ENCODE assay signal across 15 cellular contexts in the genomic region with DNA sequence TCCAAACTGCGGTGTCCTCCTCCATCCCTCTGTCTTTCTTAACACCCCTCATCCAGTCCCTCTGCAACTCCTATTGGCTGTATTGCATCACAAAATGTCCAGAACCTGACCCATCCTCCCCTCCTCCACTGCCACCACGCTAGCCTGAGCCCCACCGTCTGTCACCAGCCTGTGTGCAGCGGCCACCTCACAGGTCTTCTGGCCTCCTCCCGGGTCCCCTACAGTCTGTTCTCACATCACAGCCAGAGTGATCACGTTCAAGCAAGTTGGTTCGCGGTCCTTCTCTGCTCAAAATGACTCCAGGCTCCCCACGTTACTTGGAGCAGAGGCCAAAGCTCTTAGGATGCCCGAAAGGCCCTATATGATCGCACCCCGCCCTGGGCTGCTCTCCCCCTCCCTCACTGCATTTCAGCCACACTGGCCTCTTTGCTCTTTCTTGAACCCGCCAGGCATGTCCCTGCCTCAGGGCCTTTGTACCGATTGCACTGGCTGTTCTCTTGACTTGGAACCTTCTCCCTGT. TPM values are rescaled to one million over a fixed set of nuclear protein-coding genes. Genes with fewer than 3 reads are reported as not detected.
A peak's percentile ranks its signal among the peaks of the same experiment; 100 is the strongest.
DNase-seq lines count a peak whose midpoint lies in the region; ATAC-seq and TF ChIP-seq lines count a peak whose summit lies in the region.
"Had no signal": no experiment of that assay in that cellular context is flagged by ENCODE, and none has a peak within 500 bp of the region (broad histone marks: within the 10 kb centered on the region; RNA-seq: fewer than 3 reads in every experiment).

No MANE protein-coding gene starts in this region.

- DNase-seq in PC-3 (no peak), WERI-Rb-1 (peak; percentile 43), neural progenitor cell (ENCODE audit: low spot score) (no peak), GOT3 (lab: John Stamatoyannopoulos, UW) (no peak), GM20000 (ENCODE audit: low spot score) (no peak), left ventricle myocardium inferior (no peak)
- DNase-seq in activated CD4-positive, alpha-beta memory T cell treated with anti-CD3 and anti-CD28 coated beads, Interleukin-2, amount 10 ng/mL, durations not matched to agents 7 days and 5 days, result no peak
- DNase-seq: BE2C; CD4-positive, alpha-beta memory T cell; DMS79 had no signal

- H3K27me3 ChIP-seq in PC-3 (ENCODE audit: low read length), result no peaks in the 10 kb centered on the region
- H3K27me3 ChIP-seq in WERI-Rb-1 (ENCODE audit: insufficient read depth, low read depth, severe bottlenecking), result no peaks in the 10 kb centered on the region
- no peaks in the 10 kb centered on the region for H3K27me3 ChIP-seq in neural progenitor cell
- H3K27me3 ChIP-seq in left ventricle myocardium inferior (ENCODE audit: low read depth), result peaks cover 59% of the 10 kb centered on the region
- H3K27me3 ChIP-seq: BE2C had no signal

- H3K4me1 Mint-ChIP-seq in neural progenitor cell, result peaks cover 25% of the 10 kb centered on the region
- H3K4me1 Mint-ChIP-seq in activated CD4-positive, alpha-beta memory T cell treated with anti-CD3 and anti-CD28 coated beads, Interleukin-2, amount 10 ng/mL, durations not matched to agents 7 days and 5 days, result no peaks in the 10 kb centered on the region

- H3K9me3 ChIP-seq in PC-3 (ENCODE audit: low read length) (no peaks in the 10 kb centered on the region), WERI-Rb-1 (ENCODE audit: severe bottlenecking) (peaks cover 19% of the 10 kb centered on the region), neural progenitor cell (ENCODE audit: low read depth) (no peaks in the 10 kb centered on the region), left ventricle myocardium inferior (replicated peaks) (peaks cover 26% of the 10 kb centered on the region)
- H3K9me3 ChIP-seq: A549, BE2C had no signal

- TF ChIP-seq CTCF in PC-3 (conservative IDR thresholded peaks at IDR 0.05; ENCODE audit: low read depth, low read length), result no peak
- no peak for TF ChIP-seq CTCF in WERI-Rb-1 (IDR thresholded peaks at IDR 0.05; ENCODE audit: low read depth, low read length)
- TF ChIP-seq CTCF in neural progenitor cell (IDR thresholded peaks at IDR 0.05), result no peak
- TF ChIP-seq CTCF in GM20000 (IDR thresholded peaks at IDR 0.05; ENCODE audit: extremely low read depth, missing control alignments), result no peak
- no peak for TF ChIP-seq CTCF in left ventricle myocardium inferior (IDR thresholded peaks at IDR 0.05; ENCODE audit: borderline replicate concordance)

- peak overlapping the region; percentile 91 for H3K27ac ChIP-seq in PC-3 (ENCODE audit: low read length)
- peak overlapping the region; percentile 92 for H3K27ac ChIP-seq in WERI-Rb-1
- H3K27ac ChIP-seq in neural progenitor cell, result no peak overlapping the region
- no peak overlapping the region for H3K27ac ChIP-seq in left ventricle myocardium inferior (replicated peaks)
- H3K27ac ChIP-seq: C4-2B had no signal

- intact Hi-C loops in PC-3 (cut with micrococcal nuclease) (no loop called here), left ventricle myocardium inferior (cut with micrococcal nuclease) (no loop called here)

- H3K36me3 Mint-ChIP-seq in neural progenitor cell, result no peaks in the 10 kb centered on the region
- H3K36me3 Mint-ChIP-seq in activated CD4-positive, alpha-beta memory T cell treated with anti-CD3 and anti-CD28 coated beads, Interleukin-2, amount 10 ng/mL, durations not matched to agents 7 days and 5 days (ENCODE audit: low read depth), result no peaks in the 10 kb centered on the region

- POLR2A ChIA-PET in PC-3 (lab: Charles Lee; ENCODE audit: unreplicated experiment), result no interaction called here
- POLR2A ChIA-PET in activated CD4-positive, alpha-beta memory T cell treated with anti-CD3 and anti-CD28 coated beads, Interleukin-2, amount 10 ng/mL, durations not matched to agents 7 days and 5 days (lab: Charles Lee), result no interaction called here

- BruUV-seq in PC-3 (replicated peaks; lab: Mats Ljungman, UMichigan), result no TSS peak

- peaks cover 20% of the 10 kb centered on the region for H3K27me3 Mint-ChIP-seq in neural progenitor cell (ENCODE audit: insufficient read depth, low read depth)
- peaks cover 5% of the 10 kb centered on the region for H3K27me3 Mint-ChIP-seq in activated CD4-positive, alpha-beta memory T cell treated with anti-CD3 and anti-CD28 coated beads, Interleukin-2, amount 10 ng/mL, durations not matched to agents 7 days and 5 days

- H3F3A ChIP-seq in PC-3 (ENCODE audit: low read length, unreplicated experiment) (no peaks in the 10 kb centered on the region), neural progenitor cell (ENCODE audit: low read depth) (no peaks in the 10 kb centered on the region)

- peaks cover 11% of the 10 kb centered on the region for H3K9me3 Mint-ChIP-seq in neural progenitor cell
- H3K9me3 Mint-ChIP-seq in activated CD4-positive, alpha-beta memory T cell treated with anti-CD3 and anti-CD28 coated beads, Interleukin-2, amount 10 ng/mL, durations not matched to agents 7 days and 5 days, result peaks cover 6% of the 10 kb centered on the region

- H3K9ac ChIP-seq in PC-3 (ENCODE audit: low read length), result no peak overlapping the region
- H3K9ac ChIP-seq in neural progenitor cell, result no peak overlapping the region

- peak overlapping the region; percentile 11 for H3K27ac Mint-ChIP-seq in neural progenitor cell
- no peak overlapping the region for H3K27ac Mint-ChIP-seq in activated CD4-positive, alpha-beta memory T cell treated with anti-CD3 and anti-CD28 coated beads, Interleukin-2, amount 10 ng/mL, durations not matched to agents 7 days and 5 days
- H3K27ac Mint-ChIP-seq: CD4-positive, alpha-beta memory T cell had no signal

- H3K4me1 ChIP-seq in PC-3 (ENCODE audit: insufficient read depth, low read length) (peaks cover 30% of the 10 kb centered on the region), neural progenitor cell (peaks cover 5% of the 10 kb centered on the region), left ventricle myocardium inferior (no peaks in the 10 kb centered on the region)
- H3K4me1 ChIP-seq: BE2C had no signal

- no peaks in the 10 kb centered on the region for H3K9me2 ChIP-seq in PC-3 (replicated peaks; ENCODE audit: low read length)

- no peak for ATAC-seq in PC-3
- ATAC-seq: A549, GM12878, HepG2 had no signal

- H3K79me2 ChIP-seq in PC-3 (ENCODE audit: low read length) (no peaks in the 10 kb centered on the region), neural progenitor cell (ENCODE audit: low read depth) (no peaks in the 10 kb centered on the region)

- H3K4me3 ChIP-seq in PC-3 (ENCODE audit: low read length) (no peak overlapping the region), WERI-Rb-1 (ENCODE audit: low read depth, low read length) (no peak overlapping the region), neural progenitor cell (no peak overlapping the region), left ventricle myocardium inferior (no peak overlapping the region)
- H3K4me3 ChIP-seq: A549, GM12878 had no signal

- no peak overlapping the region for H3K4me2 ChIP-seq in PC-3 (ENCODE audit: low read length)
- no peak overlapping the region for H3K4me2 ChIP-seq in neural progenitor cell
- H3K4me2 ChIP-seq: A549 had no signal

- CTCF ChIA-PET in PC-3 (lab: Charles Lee), result no interaction called here
- CTCF ChIA-PET in activated CD4-positive, alpha-beta memory T cell treated with anti-CD3 and anti-CD28 coated beads, Interleukin-2, amount 10 ng/mL, durations not matched to agents 7 days and 5 days (lab: Charles Lee), result no interaction called here

- H2AFZ ChIP-seq in PC-3 (ENCODE audit: low read length) (no peak overlapping the region), neural progenitor cell (replicated peaks) (no peak overlapping the region)

- H4K20me1 ChIP-seq in PC-3 (ENCODE audit: low read length), result no peaks in the 10 kb centered on the region
- no peaks in the 10 kb centered on the region for H4K20me1 ChIP-seq in neural progenitor cell (ENCODE audit: low read depth)

- no peaks in the 10 kb centered on the region for H3K36me3 ChIP-seq in PC-3 (ENCODE audit: low read depth, low read length)
- no peaks in the 10 kb centered on the region for H3K36me3 ChIP-seq in WERI-Rb-1
- H3K36me3 ChIP-seq in neural progenitor cell, result no peaks in the 10 kb centered on the region
- H3K36me3 ChIP-seq in left ventricle myocardium inferior, result no peaks in the 10 kb centered on the region
- H3K36me3 ChIP-seq: BE2C had no signal

- H3K4me3 Mint-ChIP-seq in neural progenitor cell, result no peak overlapping the region
- H3K4me3 Mint-ChIP-seq in activated CD4-positive, alpha-beta memory T cell treated with anti-CD3 and anti-CD28 coated beads, Interleukin-2, amount 10 ng/mL, durations not matched to agents 7 days and 5 days, result no peak overlapping the region
- H3K4me3 Mint-ChIP-seq: CD4-positive, alpha-beta memory T cell had no signal

RNA-seq across cellular contexts. Expression of a gene that starts 2.4 kb away (rescaled TPM):
- 0.04 and 0.92 TPM in 2 replicates for total RNA-seq in PC-3 (2014; rRNA removed)
- not detected in 2 replicates for total RNA-seq in neural progenitor cell (ENCODE audit: low replicate concordance)
- not detected for total RNA-seq in activated CD4-positive, alpha-beta memory T cell treated with anti-CD3 and anti-CD28 coated beads, Interleukin-2, amount 10 ng/mL, durations not matched to agents 7 days and 5 days
- 0.22 TPM for total RNA-seq in left ventricle myocardium inferior
- total RNA-seq: G401 had no signal

RNA-seq across cellular contexts. Expression of a gene that starts 56.7 kb away (rescaled TPM):
- 0.26 TPM in 1 of 2 replicates, not detected in the other for total RNA-seq in PC-3 (2014; rRNA removed)
- 1.0 and 2.0 TPM in 2 replicates for total RNA-seq in neural progenitor cell (ENCODE audit: low replicate concordance)
- total RNA-seq in activated CD4-positive, alpha-beta memory T cell treated with anti-CD3 and anti-CD28 coated beads, Interleukin-2, amount 10 ng/mL, durations not matched to agents 7 days and 5 days, result not detected
- not detected for total RNA-seq in left ventricle myocardium inferior
- total RNA-seq: CD4-positive, alpha-beta memory T cell; GM12878; HepG2 had no signal

Comparison
In these comparisons a context has a peak if more than half of its experiments do, and no peak if none do; other contexts are left out.
1. H3K27ac ChIP-seq: peak in PC-3 (single experiment) and WERI-Rb-1 (single experiment); none in neural progenitor cell (single experiment) and left ventricle myocardium inferior (single experiment).